11 cellular contexts compared by ENCODE assay signal in the genomic region with DNA sequence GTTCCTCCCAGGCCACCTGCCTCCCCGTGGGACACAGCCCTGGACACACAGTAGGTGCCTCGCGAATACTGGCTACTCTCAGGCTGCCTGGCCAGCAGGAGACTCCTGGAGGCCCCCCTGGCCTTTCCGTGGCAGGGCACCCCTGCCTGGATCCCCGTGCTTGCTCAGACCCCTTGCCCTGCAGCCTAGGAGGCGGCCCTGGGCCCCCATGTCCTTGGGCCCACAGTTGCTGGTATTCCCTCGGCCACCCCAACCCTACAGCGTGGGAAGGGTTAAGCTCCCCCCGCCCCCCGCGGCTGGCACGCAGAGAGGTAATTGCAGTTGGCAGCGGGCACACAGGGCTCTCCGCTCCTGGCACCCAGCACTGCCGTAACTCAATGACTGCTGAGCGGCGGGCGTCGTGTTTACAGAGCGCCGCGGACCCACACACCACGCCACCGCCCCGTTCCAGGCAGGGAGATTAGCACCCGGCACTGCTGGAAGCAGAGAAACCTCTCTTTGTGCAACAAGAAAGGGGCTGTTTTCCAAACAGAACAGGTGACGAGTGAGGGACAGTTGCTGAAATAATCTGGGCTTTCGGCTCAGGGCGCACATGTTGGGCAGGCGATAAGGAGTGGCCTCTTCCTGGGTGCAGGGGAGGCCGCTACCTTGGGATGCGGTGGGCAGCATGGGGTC. TPM values are rescaled to one million over a fixed set of nuclear protein-coding genes. Genes with fewer than 3 reads are reported as not detected.
DNase-seq lines count a peak whose midpoint lies in the region; ATAC-seq and TF ChIP-seq lines count a peak whose summit lies in the region.
"Had no signal": no experiment of that assay in that cellular context is flagged by ENCODE, and none has a peak within 500 bp of the region (broad histone marks: within the 10 kb centered on the region; RNA-seq: fewer than 3 reads in every experiment).

No MANE protein-coding gene starts in this region.

- peak overlapping the region; percentile 87 for H3K9ac ChIP-seq in BLaER1

- no peak for DNase-seq in NB4 (ENCODE audit: low read depth)
- DNase-seq in astrocyte of the hippocampus (ENCODE audit: low read depth, low spot score), result peak; percentile 78
- DNase-seq in naive B cell, result no peak
- no peak for DNase-seq in AG20443 (ENCODE audit: low spot score)
- no peak for DNase-seq in SKM-1 (lab: John Stamatoyannopoulos, UW; ENCODE audit: unreplicated experiment)
- no peak for DNase-seq in HAP-1 (ENCODE audit: low spot score in 2 of 2)
- DNase-seq in activated T-helper 2 cell treated with anti-CD3 and anti-CD28 coated beads, Interferon-gamma antibody, Interleukin-2, Interleukin-4, amounts not matched to agents 10 μg/mL and 5 μg/mL and 100 μg/mL, durations not matched to agents 14 hours and 24 hours and 36 hours (ENCODE audit: low spot score), result no peak
- DNase-seq: activated T-cell treated with anti-CD3 and anti-CD28 coated beads, Interleukin-2, amount 50 U/mL, for 24 hours had no signal

- peaks cover 4 to 24% (median 15%) of the 10 kb centered on the region in 3 donors for H3K27me3 Mint-ChIP-seq in naive B cell
- peaks cover 13% of the 10 kb centered on the region for H3K27me3 Mint-ChIP-seq in activated T-helper 2 cell treated with anti-CD3 and anti-CD28 coated beads, Interferon-gamma antibody, Interleukin-2, Interleukin-4, amounts not matched to agents 10 μg/mL and 5 μg/mL and 100 μg/mL, durations not matched to agents 14 hours and 24 hours and 36 hours (ENCODE audit: low read depth)

- H3K4me1 Mint-ChIP-seq in naive B cell, result peaks cover 9 to 27% (median 10%) of the 10 kb centered on the region in 3 donors
- no peaks in the 10 kb centered on the region for H3K4me1 Mint-ChIP-seq in activated T-helper 2 cell treated with anti-CD3 and anti-CD28 coated beads, Interferon-gamma antibody, Interleukin-2, Interleukin-4, amounts not matched to agents 10 μg/mL and 5 μg/mL and 100 μg/mL, durations not matched to agents 14 hours and 24 hours and 36 hours (ENCODE audit: low read depth)

- peaks cover 56% of the 10 kb centered on the region for H4K20me1 ChIP-seq in BLaER1

- H3K27ac Mint-ChIP-seq in naive B cell, result no peak overlapping the region
- H3K27ac Mint-ChIP-seq in activated T-helper 2 cell treated with anti-CD3 and anti-CD28 coated beads, Interferon-gamma antibody, Interleukin-2, Interleukin-4, amounts not matched to agents 10 μg/mL and 5 μg/mL and 100 μg/mL, durations not matched to agents 14 hours and 24 hours and 36 hours, result no peak overlapping the region
- H3K27ac Mint-ChIP-seq: activated T-cell treated with anti-CD3 and anti-CD28 coated beads, Interleukin-2, amount 50 U/mL, for 24 hours had no signal

- TF ChIP-seq POLR2A in NB4 (IDR thresholded peaks at IDR 0.05; ENCODE audit: extremely low read depth, insufficient read length), result peak; percentile 27

- no peaks in the 10 kb centered on the region for H3K36me3 Mint-ChIP-seq in naive B cell
- no peaks in the 10 kb centered on the region for H3K36me3 Mint-ChIP-seq in activated T-helper 2 cell treated with anti-CD3 and anti-CD28 coated beads, Interferon-gamma antibody, Interleukin-2, Interleukin-4, amounts not matched to agents 10 μg/mL and 5 μg/mL and 100 μg/mL, durations not matched to agents 14 hours and 24 hours and 36 hours (ENCODE audit: low read depth)

- H3K4me2 ChIP-seq in BLaER1, result peak overlapping the region; percentile 97

- intact Hi-C loops in activated T-helper 2 cell treated with anti-CD3 and anti-CD28 coated beads, Interferon-gamma antibody, Interleukin-2, Interleukin-4, amounts not matched to agents 10 μg/mL and 5 μg/mL and 100 μg/mL, durations not matched to agents 14 hours and 24 hours and 36 hours (cut with micrococcal nuclease), result loop anchor here (2.0 kb wide), 1 partner anchor 87 kb away; no protein-coding TSS in a partner anchor

- peak overlapping the region; percentile 70 for H3K4me3 ChIP-seq in BLaER1
- peak overlapping the region; percentile 56 for H3K4me3 ChIP-seq in NB4 (ENCODE audit: low read depth, low read length)
- H3K4me3 ChIP-seq in HAP-1, result no peak overlapping the region
- H3K4me3 ChIP-seq: Peyer's patch had no signal

- H3K9me3 ChIP-seq in BLaER1 (peaks cover 26% of the 10 kb centered on the region; the same call in 1 of the 2 replicates), HAP-1 (no peaks in the 10 kb centered on the region)
- H3K9me3 ChIP-seq: Peyer's patch had no signal

- ATAC-seq in naive B cell (ENCODE audit: low read depth in 2 of 2), result peak; percentile 24 to 49

- no peaks in the 10 kb centered on the region for H3K9me3 Mint-ChIP-seq in naive B cell
- no peaks in the 10 kb centered on the region for H3K9me3 Mint-ChIP-seq in activated T-helper 2 cell treated with anti-CD3 and anti-CD28 coated beads, Interferon-gamma antibody, Interleukin-2, Interleukin-4, amounts not matched to agents 10 μg/mL and 5 μg/mL and 100 μg/mL, durations not matched to agents 14 hours and 24 hours and 36 hours
- H3K9me3 Mint-ChIP-seq: activated T-cell treated with anti-CD3 and anti-CD28 coated beads, Interleukin-2, amount 50 U/mL, for 24 hours; nephron had no signal

- H3K27me3 ChIP-seq in BLaER1 (no peaks in the 10 kb centered on the region), HAP-1 (ENCODE audit: low read depth) (no peaks in the 10 kb centered on the region)
- H3K27me3 ChIP-seq: Peyer's patch had no signal

- H3K4me1 ChIP-seq in BLaER1 (peaks cover 60% of the 10 kb centered on the region), HAP-1 (no peaks in the 10 kb centered on the region)

- peak overlapping the region in 6 of 8 donors; percentile 15 to 77 (median 58) for H3K4me3 Mint-ChIP-seq in naive B cell
- no peak overlapping the region for H3K4me3 Mint-ChIP-seq in activated T-helper 2 cell treated with anti-CD3 and anti-CD28 coated beads, Interferon-gamma antibody, Interleukin-2, Interleukin-4, amounts not matched to agents 10 μg/mL and 5 μg/mL and 100 μg/mL, durations not matched to agents 14 hours and 24 hours and 36 hours (ENCODE audit: low read depth)
- H3K4me3 Mint-ChIP-seq: activated T-cell treated with anti-CD3 and anti-CD28 coated beads, Interleukin-2, amount 50 U/mL, for 24 hours; nephron had no signal

- peak overlapping the region; percentile 98 for H3K27ac ChIP-seq in BLaER1

- peak; percentile 2 for TF ChIP-seq CTCF in NB4 (IDR thresholded peaks at IDR 0.05; ENCODE audit: low read depth, low read length)

- H3K36me3 ChIP-seq in BLaER1, result peaks cover 30% of the 10 kb centered on the region
- no peaks in the 10 kb centered on the region for H3K36me3 ChIP-seq in HAP-1 (replicated peaks)
- H3K36me3 ChIP-seq: Peyer's patch had no signal

- in situ Hi-C loops in HAP-1 (cut with MboI; ENCODE audit: low sequenced_read_pairs), result no loop called here

RNA-seq across cellular contexts. Expression of gene BAHCC1, which starts 32.3 kb away (rescaled TPM):
- under 1 TPM in 1 of 6 donors, not detected in 5; 0.07 TPM for polyA plus RNA-seq in naive B cell (ENCODE audit: low read depth in 6 of 6)
- total RNA-seq in activated T-helper 2 cell treated with anti-CD3 and anti-CD28 coated beads, Interferon-gamma antibody, Interleukin-2, Interleukin-4, amounts not matched to agents 10 μg/mL and 5 μg/mL and 100 μg/mL, durations not matched to agents 14 hours and 24 hours and 36 hours, result 0.90 and 0.91 TPM in 2 replicates
